Comparison of ENCODE assay signal across 20 cellular contexts in genomic region chr16:1936945-1937479, GRCh38. TPM values are rescaled to one million over a fixed set of nuclear protein-coding genes. Genes with fewer than 3 reads are reported as not detected.
DNase-seq lines count a peak whose midpoint lies in the region; ATAC-seq and TF ChIP-seq lines count a peak whose summit lies in the region.
"Had no signal": no experiment of that assay in that cellular context is flagged by ENCODE, and none has a peak within 500 bp of the region (broad histone marks: within the 10 kb centered on the region; RNA-seq: fewer than 3 reads in every experiment).

No MANE protein-coding gene starts in this region.

- peaks cover 63% of the 10 kb centered on the region for H3K4me1 Mint-ChIP-seq in CD14-positive monocyte

- H3K4me3 Mint-ChIP-seq in CD14-positive monocyte, result no peak overlapping the region
- H3K4me3 Mint-ChIP-seq: CD8-positive, alpha-beta T cell had no signal

- H3K27ac Mint-ChIP-seq in CD14-positive monocyte, result peak overlapping the region in 4 of 7 donors; percentile 54 to 59 (median 58)
- H3K27ac Mint-ChIP-seq: CD8-positive, alpha-beta T cell had no signal

- no peak for DNase-seq in CD14-positive monocyte (ENCODE audit: low spot score)
- DNase-seq in HL-60 (ENCODE audit: low read depth in 1 of 2, low spot score in 1 of 2), result no peak
- DNase-seq in right lobe of liver, result peak in 1 of 3 donors; percentile 49
- DNase-seq in spleen, result no peak
- DNase-seq in SW480 (ENCODE audit: low spot score), result no peak
- no peak for DNase-seq in GM10248 (ENCODE audit: extremely low spot score)
- DNase-seq: 8988T; CD8-positive, alpha-beta T cell; DMS 273 treated with DMSO at 0.1 percent for 48 hours; DMS53; DND-41; EL; GM23248 had no signal

- peaks cover 0 to 56% (median 16%) of the 10 kb centered on the region in 4 donors for H3K4me1 ChIP-seq in right lobe of liver
- H3K4me1 ChIP-seq in spleen, result peaks cover 6 to 81% (median 34%) of the 10 kb centered on the region in 6 donors

- TF ChIP-seq POLR2A in right lobe of liver (IDR thresholded peaks at IDR 0.05), result peak; percentile 2
- TF ChIP-seq POLR2A in spleen (IDR thresholded peaks at IDR 0.05), result no peak

- CTCF ChIA-PET in GM10248 (lab: Yijun Ruan, JAX), result no interaction called here

- peak overlapping the region; percentile 85; the same call in 1 of the 2 replicates for H3K27ac ChIP-seq in HL-60 (replicated peaks)
- H3K27ac ChIP-seq in right lobe of liver, result no peak overlapping the region
- H3K27ac ChIP-seq in spleen, result peak overlapping the region in 5 of 8 donors; percentile 59 to 94 (median 84)
- H3K27ac ChIP-seq: BLaER1, GM23248 had no signal

- H3K9me3 ChIP-seq in right lobe of liver (no peaks in the 10 kb centered on the region), spleen (no peaks in the 10 kb centered on the region)
- H3K9me3 ChIP-seq: BLaER1 had no signal

- no peak for ATAC-seq in right lobe of liver
- no peak for ATAC-seq in GM21825 (IDR thresholded peaks at IDR 0.05; ENCODE audit: unreplicated experiment)
- ATAC-seq: CD8-positive, alpha-beta T cell; HCT116 had no signal

- H3K27me3 Mint-ChIP-seq in CD14-positive monocyte (ENCODE audit: low read depth in 3 of 3), result peaks cover 0 to 1% (median 0%) of the 10 kb centered on the region in 3 donors

- no peaks in the 10 kb centered on the region for H3K9me3 Mint-ChIP-seq in CD14-positive monocyte
- H3K9me3 Mint-ChIP-seq: CD8-positive, alpha-beta T cell had no signal

- intact Hi-C loops in CD14-positive monocyte (cut with micrococcal nuclease), result loop anchor here in 1 of 2 donors (10.0 kb wide), 1 partner anchor 162 kb away; the partner anchor contains the start of genes EME2, MRPS34 and NME3
- intact Hi-C loops in right lobe of liver (cut with DNase I), result no loop called here
- intact Hi-C loops in spleen (cut with DNase I; ENCODE audit: low total_unique reads), result no loop called here

- H3K36me3 ChIP-seq in right lobe of liver, result peaks cover 0 to 41% (median 17%) of the 10 kb centered on the region in 4 donors
- H3K36me3 ChIP-seq in spleen, result peaks cover 0 to 61% (median 25%) of the 10 kb centered on the region in 6 donors

- peaks cover 36 to 59% of the 10 kb centered on the region in 2 donors for H3K36me3 Mint-ChIP-seq in CD14-positive monocyte

- POLR2A ChIA-PET in GM10248 (lab: Yijun Ruan, JAX), result no interaction called here

- TF ChIP-seq CTCF in CD14-positive monocyte (IDR thresholded peaks at IDR 0.05) (no peak), HL-60 (IDR thresholded peaks at IDR 0.05; ENCODE audit: insufficient read depth, low read length) (no peak), right lobe of liver (IDR thresholded peaks at IDR 0.05) (no peak), spleen (IDR thresholded peaks at IDR 0.05 in 8 of 11, conservative IDR thresholded peaks at IDR 0.05 in 3 of 11) (no peak), GM10248 (IDR thresholded peaks at IDR 0.05; ENCODE audit: control extremely low read depth, extremely low read depth, low read depth, missing control alignments) (no peak)

- H3K27me3 ChIP-seq in HL-60 (ENCODE audit: insufficient read depth, poor library complexity, severe bottlenecking) (no peaks in the 10 kb centered on the region), right lobe of liver (no peaks in the 10 kb centered on the region), spleen (replicated peaks in 1 of 7) (peaks cover 0 to 16% (median 0%) of the 10 kb centered on the region in 7 donors)

- 92% methylated on average over 9 of the region's 11 CpGs for WGBS in right lobe of liver (ENCODE audit: insufficient coverage, low coverage, low lambda C conversion rate, missing lambda C conversion rate)
- WGBS in spleen, 5 donors, result 93 to 96% (median 94%) methylated on average over 10 to 11 of the region's 11 CpGs

- no peak overlapping the region for H3K4me3 ChIP-seq in HL-60 (replicated peaks; ENCODE audit: insufficient read depth, low read length)
- H3K4me3 ChIP-seq in right lobe of liver, result no peak overlapping the region
- no peak overlapping the region for H3K4me3 ChIP-seq in spleen
- H3K4me3 ChIP-seq: BLaER1, GM23248 had no signal

RNA-seq across cellular contexts. Expression of gene MSRB1, which starts 6.0 kb away (rescaled TPM):
- polyA plus RNA-seq in CD14-positive monocyte, result 100 to 1,000 TPM; 416 to 427 TPM
- total RNA-seq in right lobe of liver, result 100 to 1,000 TPM in 3 of 6 experiments, 10 to 100 TPM in 3; 63.4 to 121 (median 98.5) TPM
- 100 to 1,000 TPM in 2 of 7 donors, 10 to 100 TPM in 5; 32.9 to 114 (median 60.4) TPM for total RNA-seq in spleen
- 10 to 100 TPM; 31.1 to 62.0 (median 31.3) TPM for polyA plus RNA-seq in spleen

RNA-seq across cellular contexts. Expression of gene RPL3L, which starts 17.5 kb away (rescaled TPM):
- polyA plus RNA-seq in CD14-positive monocyte (not detected), spleen (under 1 TPM in 1 of 3 donors, not detected in 2; 0.03 TPM)
- total RNA-seq in right lobe of liver (under 1 TPM in 1 of 6 experiments, not detected in 5; 0.12 TPM), spleen (not detected)
- total RNA-seq: A673; CD8-positive, alpha-beta T cell; G401; GM23248; H4 had no signal
- polyA plus RNA-seq: AG04450, GM23248 had no signal

RNA-seq across cellular contexts. Expression of gene HS3ST6, which starts 18.8 kb away (rescaled TPM):
- polyA plus RNA-seq in CD14-positive monocyte (not detected), spleen (under 1 TPM in 1 of 3 donors, not detected in 2; 0.06 TPM)
- total RNA-seq in right lobe of liver (not detected), spleen (under 1 TPM in 1 of 7 donors, not detected in 6; 0.20 TPM)
- total RNA-seq: A673; CD8-positive, alpha-beta T cell; GM23248; H4 had no signal
- polyA plus RNA-seq: AG04450, GM23248 had no signal

RNA-seq across cellular contexts. Expression of gene NDUFB10, which starts 22.3 kb away (rescaled TPM):
- polyA plus RNA-seq in CD14-positive monocyte, result 100 to 1,000 TPM; 186 to 215 TPM
- total RNA-seq in right lobe of liver, result 100 to 1,000 TPM in 2 of 6 experiments, 10 to 100 TPM in 4; 68.7 to 210 (median 81.2) TPM
- total RNA-seq in spleen, result 100 to 1,000 TPM in 3 of 7 donors, 10 to 100 TPM in 4; 69.3 to 225 (median 87.4) TPM
- polyA plus RNA-seq in spleen, result 100 to 1,000 TPM; 155 to 162 (median 159) TPM

RNA-seq across cellular contexts. Expression of gene RPS2, which starts 27.6 kb away (rescaled TPM):
- polyA plus RNA-seq in CD14-positive monocyte, result 1,000 to 10,000 TPM; 1,893 to 2,136 TPM
- 1,000 to 10,000 TPM in 1 of 6 experiments, 100 to 1,000 TPM in 5; 451 to 1,052 (median 541) TPM for total RNA-seq in right lobe of liver
- 1,000 to 10,000 TPM; 1,930 to 2,450 (median 2,233) TPM for total RNA-seq in spleen
- 1,000 to 10,000 TPM; 3,942 to 6,006 (median 5,765) TPM for polyA plus RNA-seq in spleen

Comparison
In these comparisons a context has a peak if more than half of its experiments do, and no peak if none do; other contexts are left out.
1. H3K27ac ChIP-seq: peak in HL-60 (single experiment) and spleen (5 of 8); none in right lobe of liver (0 of 3).